Comparison of ENCODE assay signal across 36 cellular contexts in genomic region chr19:35861640-35862160, GRCh38. TPM values are rescaled to one million over a fixed set of nuclear protein-coding genes. Genes with fewer than 3 reads are reported as not detected.
DNase-seq lines count a peak whose midpoint lies in the region; ATAC-seq and TF ChIP-seq lines count a peak whose summit lies in the region.
"Had no signal": no experiment of that assay in that cellular context is flagged by ENCODE, and none has a peak within 500 bp of the region (broad histone marks: within the 10 kb centered on the region; RNA-seq: fewer than 3 reads in every experiment).

No MANE protein-coding gene starts in this region.

- H3K14ac ChIP-seq in neuronal stem cell (ENCODE audit: low read length), result peak overlapping the region; percentile 58

- no peaks in the 10 kb centered on the region for H3K36me3 Mint-ChIP-seq in activated CD8-positive, alpha-beta T cell treated with anti-CD3 and anti-CD28 coated beads for 36 hours (ENCODE audit: low read depth)
- H3K36me3 Mint-ChIP-seq: activated naive CD8-positive, alpha-beta T cell treated with anti-CD3 and anti-CD28 coated beads, Interleukin-2, amount 10 ng/mL, durations not matched to agents 7 days and 5 days; CD8-positive, alpha-beta T cell; T-cell had no signal

- no peaks in the 10 kb centered on the region for H3K9me3 Mint-ChIP-seq in activated CD8-positive, alpha-beta T cell treated with anti-CD3 and anti-CD28 coated beads for 36 hours
- H3K9me3 Mint-ChIP-seq: activated T-cell treated with anti-CD3 and anti-CD28 coated beads, Interleukin-2, amount 50 U/mL, for 24 hours; CD8-positive, alpha-beta T cell; stimulated activated naive CD8-positive, alpha-beta T cell treated with anti-CD3 and anti-CD28 coated beads, Interleukin-15, amount 100 ng/mL, for 72 hours; T-cell had no signal

- peak overlapping the region; percentile 83 for H3K4me2 ChIP-seq in neuronal stem cell (ENCODE audit: insufficient read depth, low read length, poor library complexity, severe bottlenecking)

- peaks cover 9% of the 10 kb centered on the region for H3K4me1 Mint-ChIP-seq in activated CD8-positive, alpha-beta T cell treated with anti-CD3 and anti-CD28 coated beads for 36 hours (ENCODE audit: low read depth)

- H2BK15ac ChIP-seq in neuronal stem cell (ENCODE audit: low read length), result peak overlapping the region; percentile 98

- H3K27me3 ChIP-seq in NT2/D1 (ENCODE audit: insufficient read depth, insufficient read length) (peaks cover 60% of the 10 kb centered on the region), iPS-15b (ENCODE audit: control insufficient read depth, insufficient read depth, low read length) (peaks cover 62% of the 10 kb centered on the region), neuronal stem cell (ENCODE audit: control insufficient read depth in 3 of 3, insufficient read depth in 3 of 3, low read depth in 1 of 3, low read length in 3 of 3) (peaks cover 0 to 34% (median 0%) of the 10 kb centered on the region in 3 experiments)
- H3K27me3 ChIP-seq: BE2C had no signal

- H3K9me3 ChIP-seq in ES-I3 (ENCODE audit: control insufficient read depth, insufficient read depth, low read length), result no peaks in the 10 kb centered on the region
- no peaks in the 10 kb centered on the region for H3K9me3 ChIP-seq in NT2/D1 (ENCODE audit: insufficient read depth, low read length)
- H3K9me3 ChIP-seq in iPS-15b (ENCODE audit: control insufficient read depth, insufficient read depth, low read length), result no peaks in the 10 kb centered on the region
- no peaks in the 10 kb centered on the region for H3K9me3 ChIP-seq in neuronal stem cell (replicated peaks in 1 of 2; ENCODE audit: control insufficient read depth in 2 of 2, insufficient read depth in 1 of 2, low read depth in 1 of 2, low read length in 2 of 2)
- H3K9me3 ChIP-seq: BE2C, HAP-1, lower lobe of right lung, right atrium auricular region, SJSA1, thoracic aorta, uterus had no signal

- peak overlapping the region; percentile 52 for H3K23ac ChIP-seq in neuronal stem cell (ENCODE audit: low read depth, low read length, poor library complexity)

- H2BK12ac ChIP-seq in neuronal stem cell (ENCODE audit: low read length), result peak overlapping the region; percentile 92

- peak overlapping the region; percentile 79 for H2BK5ac ChIP-seq in neuronal stem cell (ENCODE audit: low read length)

- H2AK5ac ChIP-seq in neuronal stem cell (ENCODE audit: low read depth, low read length), result peak overlapping the region; percentile 90

- peaks cover 49% of the 10 kb centered on the region for H3K27me3 Mint-ChIP-seq in activated CD8-positive, alpha-beta T cell treated with anti-CD3 and anti-CD28 coated beads for 36 hours

- H3K4me3 Mint-ChIP-seq in activated CD8-positive, alpha-beta T cell treated with anti-CD3 and anti-CD28 coated beads for 36 hours, result no peak overlapping the region
- H3K4me3 Mint-ChIP-seq: activated naive CD8-positive, alpha-beta T cell treated with anti-CD3 and anti-CD28 coated beads, Interleukin-2, amount 10 ng/mL, durations not matched to agents 7 days and 5 days; activated T-cell treated with anti-CD3 and anti-CD28 coated beads, Interleukin-2, amount 50 U/mL, for 24 hours; CD8-positive, alpha-beta T cell; T-cell had no signal

- H2BK120ac ChIP-seq in neuronal stem cell (ENCODE audit: low read depth, low read length), result peak overlapping the region; percentile 81

- H3K79me1 ChIP-seq in neuronal stem cell (ENCODE audit: low read depth, low read length), result no peaks in the 10 kb centered on the region

- no peak overlapping the region for H4K91ac ChIP-seq in neuronal stem cell (ENCODE audit: low read depth, low read length, poor library complexity)

- H2AFZ ChIP-seq in neuronal stem cell (ENCODE audit: low read length), result peak overlapping the region; percentile 83

- ATAC-seq in activated CD8-positive, alpha-beta T cell treated with anti-CD3 and anti-CD28 coated beads for 36 hours, result no peak
- ATAC-seq in Right ventricle myocardium superior (ENCODE audit: poor library complexity), result no peak
- ATAC-seq: CD8-positive, alpha-beta T cell; stimulated activated naive CD8-positive, alpha-beta T cell treated with anti-CD3 and anti-CD28 coated beads, Interleukin-15, amount 100 ng/mL, for 72 hours; T-cell had no signal

- H3K36me3 ChIP-seq in ES-I3 (ENCODE audit: insufficient read depth, low read length), result no peaks in the 10 kb centered on the region
- H3K36me3 ChIP-seq in NT2/D1 (ENCODE audit: insufficient read depth, insufficient read length, low read length), result no peaks in the 10 kb centered on the region
- peaks cover 2% of the 10 kb centered on the region for H3K36me3 ChIP-seq in iPS-15b (ENCODE audit: control insufficient read depth, insufficient read depth, low read length)
- H3K36me3 ChIP-seq in neuronal stem cell (replicated peaks in 1 of 2; ENCODE audit: control insufficient read depth in 2 of 2, insufficient read depth in 2 of 2, low read length in 2 of 2), result peaks cover 3% of the 10 kb centered on the region in 2 donors
- H3K36me3 ChIP-seq: BE2C, HAP-1, lower lobe of right lung, right atrium auricular region, SJSA1, thoracic aorta, uterus had no signal

- CTCF ChIA-PET in activated CD8-positive, alpha-beta T cell treated with anti-CD3 and anti-CD28 coated beads for 36 hours (lab: Charles Lee), result no interaction called here

- H3K9ac ChIP-seq in ES-I3 (ENCODE audit: low read depth, low read length) (peak overlapping the region; percentile 23; the same call in 1 of the 2 replicates), NT2/D1 (ENCODE audit: insufficient read length, low read depth) (peak overlapping the region; percentile 74), iPS-15b (ENCODE audit: low read depth, low read length) (no peak overlapping the region), neuronal stem cell (ENCODE audit: low read depth, low read length, poor library complexity) (peak overlapping the region; percentile 78)

- intact Hi-C loops in activated CD8-positive, alpha-beta T cell treated with anti-CD3 and anti-CD28 coated beads for 36 hours (cut with micrococcal nuclease), result no loop called here
- intact Hi-C loops in Right ventricle myocardium superior (cut with DNase I), result no loop called here

- no peak overlapping the region for H3K27ac Mint-ChIP-seq in activated CD8-positive, alpha-beta T cell treated with anti-CD3 and anti-CD28 coated beads for 36 hours
- H3K27ac Mint-ChIP-seq: activated naive CD8-positive, alpha-beta T cell treated with anti-CD3 and anti-CD28 coated beads, Interleukin-2, amount 10 ng/mL, durations not matched to agents 7 days and 5 days; activated T-cell treated with anti-CD3 and anti-CD28 coated beads, Interleukin-2, amount 50 U/mL, for 24 hours; CD8-positive, alpha-beta T cell; stimulated activated naive CD8-positive, alpha-beta T cell treated with anti-CD3 and anti-CD28 coated beads, Interleukin-15, amount 100 ng/mL, for 72 hours had no signal

- WGBS in neuronal stem cell (ENCODE audit: extremely low coverage in 2 of 2, insufficient read length in 2 of 2, insufficient replicate concordance in 1 of 2), 2 donors, result no CpG with 5 or more reads among the region's 19 CpGs

- no peak for TF ChIP-seq CTCF in activated CD8-positive, alpha-beta T cell treated with anti-CD3 and anti-CD28 coated beads for 36 hours (IDR thresholded peaks at IDR 0.05)

- DNase-seq in NT2/D1 (ENCODE audit: low read depth, low spot score), result no peak
- DNase-seq in neuronal stem cell (ENCODE audit: low spot score), result no peak
- no peak for DNase-seq in activated CD8-positive, alpha-beta T cell treated with anti-CD3 and anti-CD28 coated beads for 36 hours
- DNase-seq in NCI-H446 (lab: John Stamatoyannopoulos, UW), result no peak
- DNase-seq in Right ventricle myocardium superior, result no peak
- no peak for DNase-seq in NOMO-1 (lab: John Stamatoyannopoulos, UW; ENCODE audit: unreplicated experiment in 2 of 2)
- DNase-seq: activated CD4-positive, alpha-beta T cell treated with anti-CD3 and anti-CD28 coated beads for 48 hours; activated effector memory CD4-positive, alpha-beta T cell treated with anti-CD3 and anti-CD28 coated beads, Interleukin-2, amount 50 U/mL, for 16 hours; activated naive CD8-positive, alpha-beta T cell treated with anti-CD3 and anti-CD28 coated beads, Interleukin-2, amount 10 ng/mL, durations not matched to agents 7 days and 5 days; activated T-cell treated with anti-CD3 and anti-CD28 coated beads, Interleukin-2, amount 50 U/mL, for 24 hours; aorta; BE2C; CD8-positive, alpha-beta T cell; DMS 273 treated with DMSO at 0.1 percent for 48 hours; effector CD4-positive, alpha-beta T cell; lower lobe of right lung; NCI-H1436 treated with DMSO at 0.1 percent for 48 hours; NCI-H2081 treated with DMSO at 0.1 percent for 48 hours; NCI-H2227 treated with DMSO at 0.1 percent for 48 hours; NCI-H748 treated with DMSO at 0.1 percent for 48 hours; stimulated activated CD4-positive, alpha-beta T cell treated with anti-CD3 and anti-CD28 coated beads, Interleukin-1b, Interleukin-23, amount 100 ng/mL, for 48 hours; stimulated activated naive CD8-positive, alpha-beta T cell treated with anti-CD3 and anti-CD28 coated beads, Interleukin-15, amount 100 ng/mL, for 72 hours; T-cell; uterus; WERI-Rb-1 had no signal

- H3K27ac ChIP-seq in neuronal stem cell (replicated peaks; ENCODE audit: low read length), result peak overlapping the region; percentile 92
- H3K27ac ChIP-seq: epithelial cell of prostate, lower lobe of right lung, right atrium auricular region, SJSA1, thoracic aorta, uterus, WERI-Rb-1 had no signal

- H3K4me1 ChIP-seq in ES-I3 (ENCODE audit: insufficient read depth, low read length) (peaks cover 6% of the 10 kb centered on the region; the same call in 1 of the 2 replicates), NT2/D1 (ENCODE audit: insufficient read depth, insufficient read length) (peaks cover 3% of the 10 kb centered on the region), iPS-15b (ENCODE audit: control insufficient read depth, insufficient read depth, low read length) (no peaks in the 10 kb centered on the region), neuronal stem cell (ENCODE audit: control insufficient read depth in 2 of 2, insufficient read depth in 1 of 2, low read depth in 1 of 2, low read length in 2 of 2) (peaks cover 14 to 19% of the 10 kb centered on the region in 2 donors)
- H3K4me1 ChIP-seq: BE2C, HAP-1, SJSA1, uterus had no signal

- H3K4me3 ChIP-seq in NT2/D1 (ENCODE audit: insufficient read length, low read depth) (peak overlapping the region; percentile 43), iPS-15b (ENCODE audit: low read depth, low read length) (peak overlapping the region; percentile 59), neuronal stem cell (ENCODE audit: low read length in 2 of 2) (peak overlapping the region in 1 of 2 donors; percentile 70)
- H3K4me3 ChIP-seq: HAP-1, lower lobe of right lung, right atrium auricular region, SJSA1, thoracic aorta, uterus had no signal

- no peak overlapping the region for H4K8ac ChIP-seq in neuronal stem cell (ENCODE audit: low read depth, low read length)

- H3K4ac ChIP-seq in neuronal stem cell (ENCODE audit: low read length), result peak overlapping the region; percentile 10

- H3K18ac ChIP-seq in neuronal stem cell (ENCODE audit: low read length), result peak overlapping the region; percentile 98

- POLR2A ChIA-PET in activated CD8-positive, alpha-beta T cell treated with anti-CD3 and anti-CD28 coated beads for 36 hours (lab: Charles Lee), result interaction anchor here (1.1 kb wide), 1 partner anchor 9 kb away, joined by 5 read pairs; the partner anchor contains the start of gene NPHS1

RNA-seq across cellular contexts. Expression of gene KIRREL2, which starts 5.0 kb away (rescaled TPM):
- polyA plus RNA-seq in neuronal stem cell (2013, experiment 1 of 2), result 7.2 TPM
- 7.3 TPM for polyA plus RNA-seq in neuronal stem cell (2013, experiment 2 of 2)
- total RNA-seq in activated CD8-positive, alpha-beta T cell treated with anti-CD3 and anti-CD28 coated beads for 36 hours, result 1 to 10 TPM; 1.4 TPM
- total RNA-seq in Right ventricle myocardium superior, result not detected
- total RNA-seq: aorta, LHCN-M2, RPMI7951, SJSA1 had no signal

RNA-seq across cellular contexts. Expression of gene APLP1, which starts 6.7 kb away (rescaled TPM):
- 299 TPM for polyA plus RNA-seq in neuronal stem cell (2013, experiment 1 of 2)
- 297 TPM for polyA plus RNA-seq in neuronal stem cell (2013, experiment 2 of 2)
- total RNA-seq in activated CD8-positive, alpha-beta T cell treated with anti-CD3 and anti-CD28 coated beads for 36 hours, result 1 to 10 TPM; 2.0 to 2.1 TPM
- total RNA-seq in Right ventricle myocardium superior, result 17.8 TPM
- total RNA-seq: CD8-positive, alpha-beta T cell; mononuclear cell had no signal

RNA-seq across cellular contexts. Expression of gene NPHS1, which starts 9.4 kb away (rescaled TPM):
- polyA plus RNA-seq in neuronal stem cell (2013, experiment 1 of 2), result 0.74 TPM
- 0.58 TPM for polyA plus RNA-seq in neuronal stem cell (2013, experiment 2 of 2)
- not detected for total RNA-seq in activated CD8-positive, alpha-beta T cell treated with anti-CD3 and anti-CD28 coated beads for 36 hours
- total RNA-seq in Right ventricle myocardium superior, result not detected
- total RNA-seq: aorta, LHCN-M2, lower lobe of right lung, mononuclear cell, right atrium auricular region, RPMI7951, SJSA1, thoracic aorta had no signal
- polyA plus RNA-seq: aorta had no signal

RNA-seq across cellular contexts. Expression of gene NFKBID, which starts 38.6 kb away (rescaled TPM):
- 4.8 TPM for polyA plus RNA-seq in neuronal stem cell (2013, experiment 1 of 2)
- polyA plus RNA-seq in neuronal stem cell (2013, experiment 2 of 2), result 4.7 TPM
- total RNA-seq in activated CD8-positive, alpha-beta T cell treated with anti-CD3 and anti-CD28 coated beads for 36 hours, result 10 to 100 TPM; 80.8 to 81.2 TPM
- 2.6 TPM for total RNA-seq in Right ventricle myocardium superior

RNA-seq across cellular contexts. Expression of gene HCST, which starts 40.6 kb away (rescaled TPM):
- polyA plus RNA-seq in neuronal stem cell (2013, experiment 1 of 2), result 0.32 TPM
- polyA plus RNA-seq in neuronal stem cell (2013, experiment 2 of 2), result 0.39 TPM
- total RNA-seq in activated CD8-positive, alpha-beta T cell treated with anti-CD3 and anti-CD28 coated beads for 36 hours, result 10 to 100 TPM; 57.1 to 72.0 TPM
- total RNA-seq in Right ventricle myocardium superior, result 4.1 TPM
- total RNA-seq: LHCN-M2, SJSA1 had no signal
- polyA plus RNA-seq: neural cell had no signal
